28 cellular contexts compared by ENCODE assay signal in the genomic region with DNA sequence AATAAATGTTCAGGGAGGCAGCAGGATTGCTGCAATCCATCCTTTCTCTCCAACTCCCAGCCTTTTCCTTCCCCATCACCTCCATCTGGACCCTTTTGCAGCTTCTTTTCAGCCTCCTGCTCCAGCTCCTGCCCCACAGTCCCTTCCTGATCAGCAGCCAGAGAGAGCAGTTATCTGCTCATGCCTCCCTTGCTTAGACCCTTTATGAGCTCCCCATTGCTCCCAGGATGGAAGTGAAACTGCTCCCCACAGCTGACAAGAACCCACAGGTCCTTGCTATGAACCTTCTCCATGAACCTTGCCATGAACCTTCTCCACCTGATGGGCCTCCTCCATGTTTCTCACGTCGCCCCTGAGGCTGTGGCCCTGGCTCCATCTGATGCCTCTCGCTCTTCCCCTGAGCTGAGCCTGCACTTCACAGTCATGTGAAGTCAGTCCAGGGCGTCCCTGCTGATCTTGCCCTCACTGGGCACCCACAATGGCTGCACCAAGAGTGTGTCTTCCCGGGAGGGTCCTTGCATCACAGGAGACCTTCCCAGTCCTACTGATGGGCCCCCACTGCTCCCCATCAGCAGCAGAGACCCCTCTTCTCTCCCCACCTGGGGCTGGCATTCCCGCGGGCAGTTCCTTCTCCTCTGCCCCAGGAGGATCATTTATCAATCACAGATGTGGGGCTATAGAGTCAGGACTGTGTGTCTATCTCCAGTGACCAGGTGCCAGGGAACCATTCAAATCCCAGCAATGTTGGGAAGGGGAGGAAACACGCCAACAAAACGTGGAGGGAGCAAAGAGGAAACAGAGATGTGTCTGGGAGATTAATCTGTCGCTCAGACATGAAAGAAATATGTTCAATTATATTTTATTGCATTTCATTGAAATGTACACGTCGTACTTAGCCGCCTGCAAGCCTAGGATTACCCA.
DNase-seq lines count a peak whose midpoint lies in the region; ATAC-seq and TF ChIP-seq lines count a peak whose summit lies in the region.
"Had no signal": no experiment of that assay in that cellular context is flagged by ENCODE, and none has a peak within 500 bp of the region (broad histone marks: within the 10 kb centered on the region; RNA-seq: fewer than 3 reads in every experiment).

No MANE protein-coding gene starts in this region.

- peaks cover 2% of the 10 kb centered on the region for H3K36me3 Mint-ChIP-seq in activated CD8-positive, alpha-beta T cell treated with anti-CD3 and anti-CD28 coated beads, Interleukin-2, amount 10 ng/mL, durations not matched to agents 7 days and 5 days (ENCODE audit: low read depth)
- H3K36me3 Mint-ChIP-seq in activated CD8-positive, alpha-beta T cell treated with anti-CD3 and anti-CD28 coated beads for 36 hours (ENCODE audit: low read depth) = no peaks in the 10 kb centered on the region
- H3K36me3 Mint-ChIP-seq: mesothelial cell of epicardium; naive thymus-derived CD8-positive, alpha-beta T cell had no signal

- H3K36me3 ChIP-seq in esophagus squamous epithelium (no peaks in the 10 kb centered on the region), uterus (no peaks in the 10 kb centered on the region)
- H3K36me3 ChIP-seq: esophagus muscularis mucosa, gastrocnemius medialis, left ventricle myocardium inferior, ovary, stomach, transverse colon had no signal

- peak overlapping the region; percentile 21 for H3K27ac Mint-ChIP-seq in activated CD8-positive, alpha-beta T cell treated with anti-CD3 and anti-CD28 coated beads, Interleukin-2, amount 10 ng/mL, durations not matched to agents 7 days and 5 days
- no peak overlapping the region for H3K27ac Mint-ChIP-seq in activated CD8-positive, alpha-beta T cell treated with anti-CD3 and anti-CD28 coated beads for 36 hours
- H3K27ac Mint-ChIP-seq: activated naive CD8-positive, alpha-beta T cell treated with anti-CD3 and anti-CD28 coated beads for 36 hours; activated T-helper 17 cell treated with anti-CD3 and anti-CD28 coated beads, Interleukin-2, amount 50 U/mL, for 72 hours; B cell; mesothelial cell of epicardium had no signal

- TF ChIP-seq CTCF in activated CD8-positive, alpha-beta T cell treated with anti-CD3 and anti-CD28 coated beads for 36 hours (IDR thresholded peaks at IDR 0.05) = no peak
- TF ChIP-seq CTCF in esophagus squamous epithelium (IDR thresholded peaks at IDR 0.05) (no peak), uterus (IDR thresholded peaks at IDR 0.05) (no peak)

- H3K27ac ChIP-seq in esophagus squamous epithelium = peak overlapping the region; percentile 5 to 62 (median 32)
- H3K27ac ChIP-seq in uterus = peak overlapping the region; percentile 69 to 81
- H3K27ac ChIP-seq: A549, esophagus muscularis mucosa, gastrocnemius medialis, hepatocyte, left ventricle myocardium inferior, ovary, SK-N-MC, transverse colon had no signal

- H3K4me1 ChIP-seq in esophagus squamous epithelium (peaks cover 0 to 36% (median 0%) of the 10 kb centered on the region in 3 donors), uterus (no peaks in the 10 kb centered on the region)
- H3K4me1 ChIP-seq: A549, gastrocnemius medialis, left ventricle myocardium inferior, transverse colon had no signal

- 24 to 53% methylated on average over 6 to 8 of the region's 13 CpGs for WGBS in esophagus squamous epithelium, 2 donors

- no peaks in the 10 kb centered on the region for H3K9me3 ChIP-seq in esophagus squamous epithelium
- H3K9me3 ChIP-seq in uterus = no peaks in the 10 kb centered on the region
- H3K9me3 ChIP-seq: A549, esophagus muscularis mucosa, gastrocnemius medialis, left ventricle myocardium inferior, ovary, transverse colon had no signal

- peaks cover 11% of the 10 kb centered on the region for H3K27me3 Mint-ChIP-seq in activated CD8-positive, alpha-beta T cell treated with anti-CD3 and anti-CD28 coated beads, Interleukin-2, amount 10 ng/mL, durations not matched to agents 7 days and 5 days (ENCODE audit: low read depth)
- H3K27me3 Mint-ChIP-seq in activated CD8-positive, alpha-beta T cell treated with anti-CD3 and anti-CD28 coated beads for 36 hours = peaks cover 25% of the 10 kb centered on the region

- H3K4me3 Mint-ChIP-seq in activated CD8-positive, alpha-beta T cell treated with anti-CD3 and anti-CD28 coated beads, Interleukin-2, amount 10 ng/mL, durations not matched to agents 7 days and 5 days = no peak overlapping the region
- H3K4me3 Mint-ChIP-seq in activated CD8-positive, alpha-beta T cell treated with anti-CD3 and anti-CD28 coated beads for 36 hours = no peak overlapping the region
- H3K4me3 Mint-ChIP-seq: activated naive CD8-positive, alpha-beta T cell treated with anti-CD3 and anti-CD28 coated beads for 36 hours; activated T-helper 17 cell treated with anti-CD3 and anti-CD28 coated beads, Interleukin-2, amount 50 U/mL, for 72 hours; B cell; mesothelial cell of epicardium had no signal

- H3K27me3 ChIP-seq in esophagus squamous epithelium (peaks cover 0 to 54% (median 0%) of the 10 kb centered on the region in 4 donors), uterus (no peaks in the 10 kb centered on the region)
- H3K27me3 ChIP-seq: ovary had no signal

- no peaks in the 10 kb centered on the region for H3K4me1 Mint-ChIP-seq in activated CD8-positive, alpha-beta T cell treated with anti-CD3 and anti-CD28 coated beads, Interleukin-2, amount 10 ng/mL, durations not matched to agents 7 days and 5 days (ENCODE audit: low read depth)
- H3K4me1 Mint-ChIP-seq in activated CD8-positive, alpha-beta T cell treated with anti-CD3 and anti-CD28 coated beads for 36 hours (ENCODE audit: low read depth) = peaks cover 2% of the 10 kb centered on the region
- H3K4me1 Mint-ChIP-seq: activated T-helper 17 cell treated with anti-CD3 and anti-CD28 coated beads, Interleukin-2, amount 50 U/mL, for 72 hours; B cell had no signal

- intact Hi-C loops in activated CD8-positive, alpha-beta T cell treated with anti-CD3 and anti-CD28 coated beads for 36 hours (cut with micrococcal nuclease) = no loop called here
- intact Hi-C loops in esophagus squamous epithelium (cut with DNase I) = no loop called here
- intact Hi-C loops in uterus (cut with DNase I; ENCODE audit: low total_unique reads) = no loop called here

- no peaks in the 10 kb centered on the region for H3K9me3 Mint-ChIP-seq in activated CD8-positive, alpha-beta T cell treated with anti-CD3 and anti-CD28 coated beads, Interleukin-2, amount 10 ng/mL, durations not matched to agents 7 days and 5 days (ENCODE audit: insufficient read depth)
- peaks cover 1% of the 10 kb centered on the region for H3K9me3 Mint-ChIP-seq in activated CD8-positive, alpha-beta T cell treated with anti-CD3 and anti-CD28 coated beads for 36 hours
- H3K9me3 Mint-ChIP-seq: activated naive CD8-positive, alpha-beta T cell treated with anti-CD3 and anti-CD28 coated beads for 36 hours; activated T-helper 17 cell treated with anti-CD3 and anti-CD28 coated beads, Interleukin-2, amount 50 U/mL, for 72 hours; mesothelial cell of epicardium had no signal

- H3K4me3 ChIP-seq in esophagus squamous epithelium (no peak overlapping the region), uterus (no peak overlapping the region)
- H3K4me3 ChIP-seq: A549, esophagus muscularis mucosa, gastrocnemius medialis, hepatocyte, left ventricle myocardium inferior, ovary, SK-N-MC, stomach, transverse colon had no signal

- no peak for ATAC-seq in activated CD8-positive, alpha-beta T cell treated with anti-CD3 and anti-CD28 coated beads, Interleukin-2, amount 10 ng/mL, durations not matched to agents 7 days and 5 days
- ATAC-seq in activated CD8-positive, alpha-beta T cell treated with anti-CD3 and anti-CD28 coated beads for 36 hours = no peak
- ATAC-seq in SK-N-SH treated with all-trans-retinoic acid at 6 μM for 48 hours (no peak), GM18909 (IDR thresholded peaks at IDR 0.05; ENCODE audit: poor library complexity, unreplicated experiment) (no peak)
- ATAC-seq: activated T-helper 17 cell treated with anti-CD3 and anti-CD28 coated beads, Interleukin-2, amount 50 U/mL, for 72 hours; gastrocnemius medialis; naive thymus-derived CD8-positive, alpha-beta T cell; right cardiac atrium had no signal

- CTCF ChIA-PET in activated CD8-positive, alpha-beta T cell treated with anti-CD3 and anti-CD28 coated beads, Interleukin-2, amount 10 ng/mL, durations not matched to agents 7 days and 5 days (lab: Charles Lee) = no interaction called here
- CTCF ChIA-PET in activated CD8-positive, alpha-beta T cell treated with anti-CD3 and anti-CD28 coated beads for 36 hours (lab: Charles Lee) = interaction anchor here (0.6 kb wide), 1 partner anchor 466 kb away, joined by 3 read pairs; no protein-coding TSS in a partner anchor

- POLR2A ChIA-PET in activated CD8-positive, alpha-beta T cell treated with anti-CD3 and anti-CD28 coated beads, Interleukin-2, amount 10 ng/mL, durations not matched to agents 7 days and 5 days (lab: Charles Lee) = no interaction called here
- POLR2A ChIA-PET in activated CD8-positive, alpha-beta T cell treated with anti-CD3 and anti-CD28 coated beads for 36 hours (lab: Charles Lee) = no interaction called here

- no peak for DNase-seq in activated CD8-positive, alpha-beta T cell treated with anti-CD3 and anti-CD28 coated beads, Interleukin-2, amount 10 ng/mL, durations not matched to agents 7 days and 5 days
- no peak for DNase-seq in activated CD8-positive, alpha-beta T cell treated with anti-CD3 and anti-CD28 coated beads for 36 hours
- no peak for DNase-seq in esophagus squamous epithelium (lab: John Stamatoyannopoulos, UW)
- DNase-seq in uterus = peak in 1 of 2 donors; percentile 58
- no peak for DNase-seq in GM03348 (ENCODE audit: low spot score)
- DNase-seq in HPDE6-E6E7 (ENCODE audit: extremely low spot score) = no peak
- DNase-seq: activated CD8-positive, alpha-beta memory T cell treated with anti-CD3 and anti-CD28 coated beads, Interleukin-2, amount 50 U/mL, for 4 hours; activated naive CD8-positive, alpha-beta T cell treated with anti-CD3 and anti-CD28 coated beads for 36 hours; cerebellar nuclear complex; effector CD4-positive, alpha-beta T cell; gastrocnemius medialis; GDM1; left ventricle myocardium inferior; naive thymus-derived CD8-positive, alpha-beta T cell; NCI-H524 treated with DMSO at 0.1 percent for 48 hours; right cardiac atrium; transverse colon had no signal

- TF ChIP-seq POLR2A in esophagus squamous epithelium (IDR thresholded peaks at IDR 0.05) = no peak
- no peak for TF ChIP-seq POLR2A in uterus (IDR thresholded peaks at IDR 0.05)

TF ChIP-seq in SK-N-SH treated with all-trans-retinoic acid at 6 μM for 48 hours, 23 proteins besides CTCF, POLR2A, EP300 and RAD21:
- no peak for TF ChIP-seq RARB (CRISPR knock-in tag; IDR thresholded peaks at IDR 0.05)
- TF ChIP-seq ZNF70 (CRISPR knock-in tag; IDR thresholded peaks at IDR 0.05) = peak; percentile 91
- no peak for TF ChIP-seq SNAI2 (CRISPR knock-in tag; IDR thresholded peaks at IDR 0.05)
